25 cellular contexts compared by ENCODE assay signal in genomic region chr6:109257494-109257893, GRCh38.
DNase-seq lines count a peak whose midpoint lies in the region; ATAC-seq and TF ChIP-seq lines count a peak whose summit lies in the region.
"Had no signal": no experiment of that assay in that cellular context is flagged by ENCODE, and none has a peak within 500 bp of the region (broad histone marks: within the 10 kb centered on the region; RNA-seq: fewer than 3 reads in every experiment).

No MANE protein-coding gene starts in this region.

- H3K27me3 ChIP-seq in right lobe of liver (no peaks in the 10 kb centered on the region), subcutaneous abdominal adipose tissue (ENCODE audit: control insufficient read depth in 5 of 5, insufficient read depth in 4 of 5, low read length in 5 of 5) (no peaks in the 10 kb centered on the region), left ventricle myocardium inferior (ENCODE audit: low read depth) (no peaks in the 10 kb centered on the region)
- H3K27me3 ChIP-seq: SJCRH30 had no signal

- ATAC-seq in T-helper 17 cell (no peak), right lobe of liver (peak; percentile 33 to 60 (median 47)), GM21447 (IDR thresholded peaks at IDR 0.05; ENCODE audit: unreplicated experiment) (no peak)
- ATAC-seq: PC-3, Right ventricle myocardium inferior, T-cell had no signal

- H3K4me1 ChIP-seq in right lobe of liver (peaks cover 0 to 21% (median 9%) of the 10 kb centered on the region in 4 donors), subcutaneous abdominal adipose tissue (ENCODE audit: control insufficient read depth in 5 of 5, insufficient read depth in 5 of 5, low read length in 5 of 5) (peaks cover 2 to 54% (median 42%) of the 10 kb centered on the region in 5 donors), left ventricle myocardium inferior (peaks cover 9% of the 10 kb centered on the region)

- no peaks in the 10 kb centered on the region for H3K36me3 Mint-ChIP-seq in T-helper 17 cell (ENCODE audit: low read depth)
- H3K36me3 Mint-ChIP-seq: T-cell had no signal

- no peak overlapping the region for H3K4me3 ChIP-seq in right lobe of liver
- no peak overlapping the region for H3K4me3 ChIP-seq in subcutaneous abdominal adipose tissue (ENCODE audit: low read depth in 1 of 5, low read length in 5 of 5)
- H3K4me3 ChIP-seq in left ventricle myocardium inferior: no peak overlapping the region
- H3K4me3 ChIP-seq: GM23248, SJCRH30 had no signal

- peak overlapping the region; percentile 21 for H3K27ac Mint-ChIP-seq in T-helper 17 cell
- H3K27ac Mint-ChIP-seq: T-cell had no signal

- no peak for TF ChIP-seq POLR2A in right lobe of liver (IDR thresholded peaks at IDR 0.05)

- no CpG with 5 or more reads among the region's 2 CpGs for WGBS in right lobe of liver (ENCODE audit: insufficient coverage, low coverage, low lambda C conversion rate, missing lambda C conversion rate)

- no peak overlapping the region for H3K9ac ChIP-seq in subcutaneous abdominal adipose tissue (ENCODE audit: low read length in 5 of 5)
- H3K9ac ChIP-seq: GM23248, KMS-11 had no signal

- H3K27me3 Mint-ChIP-seq in T-helper 17 cell: peaks cover 12% of the 10 kb centered on the region

- H3K27ac ChIP-seq in right lobe of liver (no peak overlapping the region), subcutaneous abdominal adipose tissue (ENCODE audit: low read depth, low read length) (peak overlapping the region; percentile 70), left ventricle myocardium inferior (replicated peaks) (no peak overlapping the region)
- H3K27ac ChIP-seq: GM23248, KMS-11, SJCRH30 had no signal

- TF ChIP-seq CTCF in right lobe of liver (IDR thresholded peaks at IDR 0.05): no peak
- TF ChIP-seq CTCF in left ventricle myocardium inferior (IDR thresholded peaks at IDR 0.05; ENCODE audit: borderline replicate concordance): no peak

- no peaks in the 10 kb centered on the region for H3K9me3 ChIP-seq in T-helper 17 cell (ENCODE audit: control insufficient read depth, low read length, poor library complexity, severe bottlenecking)
- H3K9me3 ChIP-seq in right lobe of liver: no peaks in the 10 kb centered on the region
- no peaks in the 10 kb centered on the region for H3K9me3 ChIP-seq in subcutaneous abdominal adipose tissue (ENCODE audit: control insufficient read depth in 5 of 5, low read length in 5 of 5)
- no peaks in the 10 kb centered on the region for H3K9me3 ChIP-seq in left ventricle myocardium inferior (replicated peaks)
- H3K9me3 ChIP-seq: SJCRH30 had no signal

- peak; percentile 7 for DNase-seq in NCI-H69 (lab: John Stamatoyannopoulos, UW)
- no peak for DNase-seq in T-helper 17 cell
- no peak for DNase-seq in right lobe of liver
- no peak for DNase-seq in CD1c-positive myeloid dendritic cell (ENCODE audit: extremely low spot score)
- no peak for DNase-seq in left ventricle myocardium inferior
- DNase-seq: C1 segment of cervical spinal cord; DMS153; GM23248; H7; NCI-H1048; NCI-H1436; NCI-H187; NCI-H2081 treated with DMSO at 0.1 percent for 48 hours; NCI-H2171; NCI-H226; NCI-H510A treated with DMSO at 0.1 percent for 48 hours; NCI-H748 treated with DMSO at 0.1 percent for 48 hours; NK-92 treated with Interleukin-12 subunit alpha and Interleukin-12 subunit beta, amount 100 ng/mL, for 24 hours; PC-3; SJCRH30; T-cell had no signal

- intact Hi-C loops in right lobe of liver (cut with DNase I): no loop called here
- intact Hi-C loops in left ventricle myocardium inferior (cut with micrococcal nuclease): no loop called here

- no peaks in the 10 kb centered on the region for H3K4me1 Mint-ChIP-seq in T-helper 17 cell
- H3K4me1 Mint-ChIP-seq: T-cell had no signal

- no peak overlapping the region for H3K4me3 Mint-ChIP-seq in T-helper 17 cell
- H3K4me3 Mint-ChIP-seq: T-cell had no signal

- H3K36me3 ChIP-seq in right lobe of liver: no peaks in the 10 kb centered on the region
- no peaks in the 10 kb centered on the region for H3K36me3 ChIP-seq in subcutaneous abdominal adipose tissue (ENCODE audit: control insufficient read depth in 5 of 5, insufficient read depth in 5 of 5, low read length in 5 of 5)
- H3K36me3 ChIP-seq in left ventricle myocardium inferior: no peaks in the 10 kb centered on the region
- H3K36me3 ChIP-seq: SJCRH30 had no signal

Comparison
In these comparisons a context has a peak if more than half of its experiments do, and no peak if none do; other contexts are left out.
1. ATAC-seq: peak in right lobe of liver (4 of 4); none in T-helper 17 cell (single experiment) and GM21447 (single experiment).